ENCODE assay signal across 8 cellular contexts in genomic region chr10:119268871-119269506, GRCh38.
DNase-seq lines count a peak whose midpoint lies in the region; ATAC-seq and TF ChIP-seq lines count a peak whose summit lies in the region.

No MANE protein-coding gene starts in this region.

- 74% methylated on average over 11 of the region's 11 CpGs for WGBS in liver
- WGBS in suprapubic skin = 78% methylated on average over 10 of the region's 11 CpGs

- no peak for TF ChIP-seq EP300 in suprapubic skin (IDR thresholded peaks at IDR 0.05)

- ATAC-seq in GM19328 (IDR thresholded peaks at IDR 0.05; ENCODE audit: unreplicated experiment) = peak; percentile 55
- peak; percentile 73 for ATAC-seq in HG03280 (IDR thresholded peaks at IDR 0.05; ENCODE audit: unreplicated experiment)

- no peak for TF ChIP-seq CTCF in liver (IDR thresholded peaks at IDR 0.05; ENCODE audit: low read depth, low read length, missing input control)
- no peak for TF ChIP-seq CTCF in suprapubic skin (IDR thresholded peaks at IDR 0.05)

- no peak overlapping the region for H3K9ac ChIP-seq in liver (ENCODE audit: low read depth in 1 of 2, low read length in 2 of 2)

- H3K27me3 ChIP-seq in liver (ENCODE audit: control insufficient read depth in 4 of 4, insufficient read depth in 4 of 4, low read length in 3 of 4) (no peaks in the 10 kb centered on the region), suprapubic skin (no peaks in the 10 kb centered on the region)

- TF ChIP-seq RAD21 in liver (IDR thresholded peaks at IDR 0.05) = no peak

- H3K4me1 ChIP-seq in liver (ENCODE audit: control insufficient read depth in 4 of 4, insufficient read depth in 4 of 4, low read length in 3 of 4) (peaks cover 7 to 21% (median 12%) of the 10 kb centered on the region in 4 donors), suprapubic skin (peaks cover 33% of the 10 kb centered on the region)

- peak overlapping the region; percentile 44 to 55 for H3K27ac ChIP-seq in liver (ENCODE audit: low read depth in 1 of 2, low read length in 2 of 2)
- H3K27ac ChIP-seq in suprapubic skin = peak overlapping the region; percentile 34

- TF ChIP-seq POLR2A in suprapubic skin (IDR thresholded peaks at IDR 0.05) = no peak

- DNase-seq in activated T-cell treated with anti-CD3 and anti-CD28 coated beads for 4 hours = peak; percentile 32
- DNase-seq in suprapubic skin (ENCODE audit: low spot score in 2 of 2) = no peak
- DNase-seq in NCI-H226 = no peak
- no peak for DNase-seq in EL
- no peak for DNase-seq in NCI-H2171 (lab: John Stamatoyannopoulos, UW)

- no peaks in the 10 kb centered on the region for H3K36me3 ChIP-seq in liver (ENCODE audit: control insufficient read depth in 4 of 4, insufficient read depth in 3 of 4, low read depth in 1 of 4, low read length in 3 of 4)
- H3K36me3 ChIP-seq in suprapubic skin = no peaks in the 10 kb centered on the region

- H3K4me3 ChIP-seq in liver (ENCODE audit: low read depth in 1 of 3, low read length in 3 of 3) (no peak overlapping the region), suprapubic skin (no peak overlapping the region)

- H3K9me3 ChIP-seq in liver (ENCODE audit: control insufficient read depth in 4 of 4, low read length in 3 of 4) (no peaks in the 10 kb centered on the region), suprapubic skin (no peaks in the 10 kb centered on the region)

TF ChIP-seq in liver, 16 proteins besides CTCF, POLR2A, EP300 and RAD21:
- TF ChIP-seq RXRA (IDR thresholded peaks at IDR 0.05) (peak in 1 of 2 donors; percentile 26), NR2F2 (IDR thresholded peaks at IDR 0.05) (no peak)
